8 cellular contexts compared by ENCODE assay signal in the genomic region with DNA sequence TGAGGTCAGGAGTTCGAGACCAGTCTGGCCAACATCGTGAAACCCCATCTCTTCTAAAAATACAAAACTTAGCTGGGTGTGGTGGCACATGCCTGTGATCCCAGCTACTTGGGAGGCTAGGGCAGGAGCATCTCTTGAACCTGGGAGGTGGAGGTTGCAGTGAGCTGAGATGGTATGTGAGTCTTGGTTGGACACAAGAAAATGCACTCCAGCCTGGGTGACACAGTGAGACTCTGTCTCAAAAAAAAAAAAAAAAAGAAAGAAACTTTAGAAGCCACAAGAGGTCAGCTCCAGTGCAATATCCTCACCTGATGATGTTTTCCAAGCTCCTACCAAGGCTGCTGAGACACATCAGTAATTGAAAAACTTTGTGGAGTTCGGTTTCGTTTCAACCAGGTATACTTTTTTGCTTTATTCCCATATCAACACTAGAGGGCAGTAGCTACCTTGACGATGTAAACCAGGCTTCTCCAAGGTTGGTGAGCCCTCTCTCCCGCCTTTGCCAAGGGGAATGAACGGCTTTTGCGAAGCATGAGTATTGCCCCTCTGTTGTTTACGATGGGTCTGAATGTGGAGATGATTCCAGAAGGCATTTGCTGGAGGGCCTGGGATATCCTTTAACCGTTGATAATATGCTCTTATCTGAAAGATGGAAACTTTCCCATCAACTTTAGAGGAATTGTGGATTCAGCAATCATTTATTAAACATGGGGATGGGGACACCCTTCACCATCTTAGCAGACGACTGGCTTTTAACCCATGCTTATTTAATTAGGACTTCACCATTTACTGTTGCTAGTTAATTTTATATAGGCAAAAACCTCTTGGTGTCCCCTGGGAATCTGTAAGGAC.
DNase-seq lines count a peak whose midpoint lies in the region; ATAC-seq, FAIRE-seq and TF ChIP-seq lines count a peak whose summit lies in the region.

No MANE protein-coding gene starts in this region.

- H3K36me3 ChIP-seq in SK-N-SH (replicated peaks in 1 of 2; ENCODE audit: control insufficient read depth in 1 of 2, insufficient read depth in 2 of 2, low read length in 1 of 2): no peaks in the 10 kb centered on the region
- no peaks in the 10 kb centered on the region for H3K36me3 ChIP-seq in mesenchymal stem cell (ENCODE audit: control insufficient read depth in 1 of 2, insufficient read depth in 2 of 2, low read depth in 1 of 2, low read length in 2 of 2)

- no peak for TF ChIP-seq EP300 in SK-N-SH (IDR thresholded peaks at IDR 0.05; ENCODE audit: borderline replicate concordance in 1 of 2, low read depth in 1 of 2, low read length in 1 of 2)

- ATAC-seq in GM19372 (IDR thresholded peaks at IDR 0.05; ENCODE audit: low read depth, unreplicated experiment) (peak; percentile 61), GM21576 (IDR thresholded peaks at IDR 0.05; ENCODE audit: unreplicated experiment) (no peak), HG02973 (IDR thresholded peaks at IDR 0.05; ENCODE audit: unreplicated experiment) (no peak)

- WGBS in SK-N-SH (ENCODE audit: low lambda C conversion rate): 21% methylated on average over 11 of the region's 11 CpGs
- WGBS in mesenchymal stem cell: 21% methylated on average over 7 of the region's 11 CpGs

- no peak overlapping the region for H3K18ac ChIP-seq in mesenchymal stem cell (ENCODE audit: low read depth in 1 of 2, low read length in 2 of 2)

- H3K14ac ChIP-seq in mesenchymal stem cell (ENCODE audit: low read length in 2 of 2): no peak overlapping the region

- H2BK12ac ChIP-seq in mesenchymal stem cell (ENCODE audit: low read length in 2 of 2): no peak overlapping the region

- H3K4me2 ChIP-seq in SK-N-SH (peak overlapping the region; percentile 27; the same call in 1 of the 2 replicates), mesenchymal stem cell (ENCODE audit: low read length, poor library complexity, severe bottlenecking) (no peak overlapping the region)

- CTCF ChIA-PET in SK-N-SH (lab: Yijun Ruan, JAX): interaction anchor here (0.5 to 4.3 kb wide), 58 partner anchors 9 to 1412 kb away, joined by 3 to 73 read pairs (median 4); partner anchors contain the start of gene SLCO3A1

- H3F3A ChIP-seq in SK-N-SH (replicated peaks; ENCODE audit: insufficient read depth): no peaks in the 10 kb centered on the region

- TF ChIP-seq RAD21 in SK-N-SH (IDR thresholded peaks at IDR 0.05; ENCODE audit: low read length): peak; percentile 99

- no peak overlapping the region for H3K4ac ChIP-seq in mesenchymal stem cell (ENCODE audit: low read depth in 1 of 2, low read length in 2 of 2)

- H3K9me3 ChIP-seq in SK-N-SH (no peaks in the 10 kb centered on the region), mesenchymal stem cell (ENCODE audit: control insufficient read depth, low read length) (no peaks in the 10 kb centered on the region)

- H2BK120ac ChIP-seq in mesenchymal stem cell (ENCODE audit: low read depth, low read length): no peak overlapping the region

- no peak overlapping the region for H2AK5ac ChIP-seq in mesenchymal stem cell (ENCODE audit: low read length, severe bottlenecking)

- no peaks in the 10 kb centered on the region for H3K9me2 ChIP-seq in SK-N-SH

- H3K79me2 ChIP-seq in SK-N-SH (ENCODE audit: insufficient read depth): no peaks in the 10 kb centered on the region

- H3K27ac ChIP-seq in SK-N-SH (ENCODE audit: low read depth in 2 of 2, low read length in 1 of 2) (no peak overlapping the region), mesenchymal stem cell (ENCODE audit: low read length, poor library complexity, severe bottlenecking) (no peak overlapping the region)

- no peak overlapping the region for H3K23ac ChIP-seq in mesenchymal stem cell (ENCODE audit: low read length in 2 of 2)

- no peak overlapping the region for H2BK5ac ChIP-seq in mesenchymal stem cell (ENCODE audit: low read depth, low read length, poor library complexity, severe bottlenecking)

- no peak overlapping the region for H3K9ac ChIP-seq in SK-N-SH
- H3K9ac ChIP-seq in mesenchymal stem cell (ENCODE audit: low read length): peak overlapping the region; percentile 34

- H4K91ac ChIP-seq in mesenchymal stem cell (ENCODE audit: low read length): no peak overlapping the region

- H3K79me1 ChIP-seq in mesenchymal stem cell (replicated peaks; ENCODE audit: low read length, poor library complexity, severe bottlenecking): no peaks in the 10 kb centered on the region

- H2AFZ ChIP-seq in SK-N-SH (ENCODE audit: low read depth): no peak overlapping the region
- H2AFZ ChIP-seq in mesenchymal stem cell (ENCODE audit: low read depth, low read length): no peak overlapping the region

- peak; percentile 66 for DNase-seq in COR-L47 (lab: John Stamatoyannopoulos, UW)
- DNase-seq in NCI-H1105 treated with DMSO at 0.1 percent for 48 hours (lab: John Stamatoyannopoulos, UW): peak; percentile 61
- DNase-seq in SK-N-SH: peak; percentile 83
- peak; percentile 21 for DNase-seq in mesenchymal stem cell

- peaks cover 10% of the 10 kb centered on the region for H3K27me3 ChIP-seq in SK-N-SH (ENCODE audit: insufficient read depth)
- H3K27me3 ChIP-seq in mesenchymal stem cell (ENCODE audit: control insufficient read depth in 1 of 2, insufficient read depth in 1 of 2, low read length in 2 of 2): peaks cover 12 to 61% of the 10 kb centered on the region in 2 experiments

- H3K4me3 ChIP-seq in SK-N-SH (ENCODE audit: low read depth in 2 of 2, low read length in 1 of 2): peak overlapping the region in 1 of 2 experiments; percentile 16; a peak in 1 of 4 replicates
- no peak overlapping the region for H3K4me3 ChIP-seq in mesenchymal stem cell (ENCODE audit: insufficient read depth in 1 of 2, low read depth in 1 of 2, low read length in 2 of 2)

- FAIRE-seq in endometrium (lab: Jason Lieb, UNC): peak; percentile 83

- peak; percentile 80 for TF ChIP-seq CTCF in SK-N-SH (IDR thresholded peaks at IDR 0.05)

- no peak overlapping the region for H2BK15ac ChIP-seq in mesenchymal stem cell (ENCODE audit: low read depth, poor library complexity, severe bottlenecking)

- H4K8ac ChIP-seq in mesenchymal stem cell (ENCODE audit: low read length): no peak overlapping the region

- no peaks in the 10 kb centered on the region for H4K20me1 ChIP-seq in SK-N-SH (ENCODE audit: insufficient read depth)

- H3K4me1 ChIP-seq in SK-N-SH (ENCODE audit: control insufficient read depth in 1 of 2, insufficient read depth in 2 of 2, low read depth in 1 of 2, low read length in 1 of 2) (peaks cover 0 to 4% of the 10 kb centered on the region in 2 experiments; a peak in 3 of 4 replicates), mesenchymal stem cell (ENCODE audit: control insufficient read depth, insufficient read depth, low read depth, low read length) (no peaks in the 10 kb centered on the region)

- POLR2A ChIA-PET in SK-N-SH (lab: Yijun Ruan, JAX): no interaction called here

TF ChIP-seq in SK-N-SH, 30 proteins besides CTCF, POLR2A, EP300 and RAD21 (continues in another document):
- TF ChIP-seq TAF1 (IDR thresholded peaks at IDR 0.05; ENCODE audit: borderline replicate concordance, low read depth, low read length) (no peak), FOSL2 (IDR thresholded peaks at IDR 0.05; ENCODE audit: borderline replicate concordance, low read depth) (no peak), TEAD4 (IDR thresholded peaks at IDR 0.05; ENCODE audit: borderline replicate concordance, insufficient read depth) (no peak), SIN3A (IDR thresholded peaks at IDR 0.05; ENCODE audit: borderline replicate concordance, low read depth, low read length) (no peak), GATA2 (CRISPR knock-in tag; IDR thresholded peaks at IDR 0.05) (no peak), RCOR1 (IDR thresholded peaks at IDR 0.05; ENCODE audit: low read length) (no peak), CHD2 (IDR thresholded peaks at IDR 0.05; ENCODE audit: low read length, partially characterized antibody) (no peak), GABPA (IDR thresholded peaks at IDR 0.05; ENCODE audit: low read depth) (no peak)
- TF ChIP-seq, protein P1, sequence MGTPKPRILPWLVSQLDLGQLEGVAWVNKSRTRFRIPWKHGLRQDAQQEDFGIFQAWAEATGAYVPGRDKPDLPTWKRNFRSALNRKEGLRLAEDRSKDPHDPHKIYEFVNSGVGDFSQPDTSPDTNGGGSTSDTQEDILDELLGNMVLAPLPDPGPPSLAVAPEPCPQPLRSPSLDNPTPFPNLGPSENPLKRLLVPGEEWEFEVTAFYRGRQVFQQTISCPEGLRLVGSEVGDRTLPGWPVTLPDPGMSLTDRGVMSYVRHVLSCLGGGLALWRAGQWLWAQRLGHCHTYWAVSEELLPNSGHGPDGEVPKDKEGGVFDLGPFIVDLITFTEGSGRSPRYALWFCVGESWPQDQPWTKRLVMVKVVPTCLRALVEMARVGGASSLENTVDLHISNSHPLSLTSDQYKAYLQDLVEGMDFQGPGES (IDR thresholded peaks at IDR 0.05; ENCODE audit: low read depth, low read length): no peak
- TF ChIP-seq, protein P2, sequence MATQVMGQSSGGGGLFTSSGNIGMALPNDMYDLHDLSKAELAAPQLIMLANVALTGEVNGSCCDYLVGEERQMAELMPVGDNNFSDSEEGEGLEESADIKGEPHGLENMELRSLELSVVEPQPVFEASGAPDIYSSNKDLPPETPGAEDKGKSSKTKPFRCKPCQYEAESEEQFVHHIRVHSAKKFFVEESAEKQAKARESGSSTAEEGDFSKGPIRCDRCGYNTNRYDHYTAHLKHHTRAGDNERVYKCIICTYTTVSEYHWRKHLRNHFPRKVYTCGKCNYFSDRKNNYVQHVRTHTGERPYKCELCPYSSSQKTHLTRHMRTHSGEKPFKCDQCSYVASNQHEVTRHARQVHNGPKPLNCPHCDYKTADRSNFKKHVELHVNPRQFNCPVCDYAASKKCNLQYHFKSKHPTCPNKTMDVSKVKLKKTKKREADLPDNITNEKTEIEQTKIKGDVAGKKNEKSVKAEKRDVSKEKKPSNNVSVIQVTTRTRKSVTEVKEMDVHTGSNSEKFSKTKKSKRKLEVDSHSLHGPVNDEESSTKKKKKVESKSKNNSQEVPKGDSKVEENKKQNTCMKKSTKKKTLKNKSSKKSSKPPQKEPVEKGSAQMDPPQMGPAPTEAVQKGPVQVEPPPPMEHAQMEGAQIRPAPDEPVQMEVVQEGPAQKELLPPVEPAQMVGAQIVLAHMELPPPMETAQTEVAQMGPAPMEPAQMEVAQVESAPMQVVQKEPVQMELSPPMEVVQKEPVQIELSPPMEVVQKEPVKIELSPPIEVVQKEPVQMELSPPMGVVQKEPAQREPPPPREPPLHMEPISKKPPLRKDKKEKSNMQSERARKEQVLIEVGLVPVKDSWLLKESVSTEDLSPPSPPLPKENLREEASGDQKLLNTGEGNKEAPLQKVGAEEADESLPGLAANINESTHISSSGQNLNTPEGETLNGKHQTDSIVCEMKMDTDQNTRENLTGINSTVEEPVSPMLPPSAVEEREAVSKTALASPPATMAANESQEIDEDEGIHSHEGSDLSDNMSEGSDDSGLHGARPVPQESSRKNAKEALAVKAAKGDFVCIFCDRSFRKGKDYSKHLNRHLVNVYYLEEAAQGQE (IDR thresholded peaks at IDR 0.05; ENCODE audit: low read depth, low read length): no peak

Comparison
In these comparisons a context has a peak if more than half of its experiments do, and no peak if none do; other contexts are left out.
1. DNase-seq: peak in every context shown above with its lines; median percentile 83 in SK-N-SH; 66 in COR-L47; 61 in NCI-H1105 treated with DMSO at 0.1 percent for 48 hours; 21 in mesenchymal stem cell.